23 cellular contexts compared by ENCODE assay signal in genomic region chr13:112785419-112785856, GRCh38.
"Had no signal": no experiment of that assay in that cellular context is flagged by ENCODE, and none has a peak within 500 bp of the region (broad histone marks: within the 10 kb centered on the region; RNA-seq: fewer than 3 reads in every experiment).

No MANE protein-coding gene starts in this region.

- H3K36me3 ChIP-seq: thoracic aorta had no signal

- H3K36me3 Mint-ChIP-seq: natural killer cell treated with Interleukin-12 subunit alpha and Interleukin-12 subunit beta and Interleukin-15 and Interleukin-18, amount 100 ng/mL, for 72 hours had no signal

- H3K9me3 ChIP-seq: gastroesophageal sphincter, heart left ventricle, left ventricle myocardium inferior, sigmoid colon, thoracic aorta had no signal

- H3K9me3 Mint-ChIP-seq: activated naive CD4-positive, alpha-beta T cell treated with anti-CD3 and anti-CD28 coated beads, Interleukin-2, amount 10 ng/mL, durations not matched to agents 7 days and 5 days; natural killer cell treated with Interleukin-12 subunit alpha and Interleukin-12 subunit beta and Interleukin-15 and Interleukin-18, amount 100 ng/mL, for 72 hours; T-cell; T-helper 2 cell treated with Interferon-gamma antibody and Interleukin-4, amounts not matched to agents 5 μg/mL and 100 μg/mL, for 36 hours; type B pancreatic cell had no signal

- H3K27ac Mint-ChIP-seq: activated naive CD4-positive, alpha-beta T cell treated with anti-CD3 and anti-CD28 coated beads, Interleukin-2, amount 10 ng/mL, durations not matched to agents 7 days and 5 days; natural killer cell treated with Interleukin-12 subunit alpha and Interleukin-12 subunit beta and Interleukin-15 and Interleukin-18, amount 100 ng/mL, for 72 hours; stimulated activated naive B cell treated with anti-CD40 and anti-IgM and Interleukin-4, amounts not matched to agents 10 μg/mL and 1 μg/mL and 100 μg/mL, for 72 hours; T-cell; T-helper 2 cell treated with Interferon-gamma antibody and Interleukin-4, amounts not matched to agents 5 μg/mL and 100 μg/mL, for 36 hours; type B pancreatic cell had no signal

- H3K4me3 ChIP-seq: coronary artery, gastroesophageal sphincter, heart left ventricle, left ventricle myocardium inferior, sigmoid colon, smooth muscle cell, thoracic aorta had no signal

- H3K4me3 Mint-ChIP-seq: activated naive CD4-positive, alpha-beta T cell treated with anti-CD3 and anti-CD28 coated beads, Interleukin-2, amount 10 ng/mL, durations not matched to agents 7 days and 5 days; natural killer cell treated with Interleukin-12 subunit alpha and Interleukin-12 subunit beta and Interleukin-15 and Interleukin-18, amount 100 ng/mL, for 72 hours; stimulated activated naive B cell treated with anti-CD40 and anti-IgM and Interleukin-4, amounts not matched to agents 10 μg/mL and 1 μg/mL and 100 μg/mL, for 72 hours; T-cell; T-helper 2 cell treated with Interferon-gamma antibody and Interleukin-4, amounts not matched to agents 5 μg/mL and 100 μg/mL, for 36 hours; type B pancreatic cell had no signal

- H3K27me3 Mint-ChIP-seq: activated naive CD4-positive, alpha-beta T cell treated with anti-CD3 and anti-CD28 coated beads, Interleukin-2, amount 10 ng/mL, durations not matched to agents 7 days and 5 days; natural killer cell treated with Interleukin-12 subunit alpha and Interleukin-12 subunit beta and Interleukin-15 and Interleukin-18, amount 100 ng/mL, for 72 hours; stimulated activated naive B cell treated with anti-CD40 and anti-IgM and Interleukin-4, amounts not matched to agents 10 μg/mL and 1 μg/mL and 100 μg/mL, for 72 hours; T-cell; type B pancreatic cell had no signal

- DNase-seq: activated CD4-positive, alpha-beta T cell treated with anti-CD3 and anti-CD28 coated beads for 1 hour; activated CD4-positive, alpha-beta T cell treated with anti-CD3 and anti-CD28 coated beads, Interleukin-2, amount 50 U/mL, for 4 hours; activated CD8-positive, alpha-beta memory T cell treated with anti-CD3 and anti-CD28 coated beads for 24 hours; activated CD8-positive, alpha-beta memory T cell treated with anti-CD3 and anti-CD28 coated beads, Interleukin-2, amount 50 U/mL, for 4 hours; activated naive CD4-positive, alpha-beta T cell treated with anti-CD3 and anti-CD28 coated beads, Interleukin-2, amount 10 ng/mL, durations not matched to agents 7 days and 5 days; activated T-cell treated with anti-CD3 and anti-CD28 coated beads, Interleukin-2, amount 50 U/mL, for 48 hours; cerebellar nuclear complex; heart left ventricle; left ventricle myocardium inferior; nucleus accumbens; sigmoid colon; stimulated activated CD4-positive, alpha-beta T cell treated with anti-CD3 and anti-CD28 coated beads, Interleukin-15, amount 100 ng/mL, for 24 hours; stimulated activated naive B cell treated with anti-CD40 and anti-IgM and Interleukin-4, amounts not matched to agents 10 μg/mL and 1 μg/mL and 100 μg/mL, for 72 hours; T-cell had no signal

- H3K4me2 ChIP-seq: smooth muscle cell had no signal

- H3K27me3 ChIP-seq: gastroesophageal sphincter, heart left ventricle, sigmoid colon had no signal

- H3K27ac ChIP-seq: coronary artery, epithelial cell of prostate, gastroesophageal sphincter, heart left ventricle, left ventricle myocardium inferior, sigmoid colon, thoracic aorta, VCaP had no signal
